Comparison of ENCODE assay signal across 9 cellular contexts in genomic region chr6:35776364-35777215, GRCh38. TPM values are rescaled to one million over a fixed set of nuclear protein-coding genes. Genes with fewer than 3 reads are reported as not detected.
DNase-seq lines count a peak whose midpoint lies in the region; ATAC-seq, FAIRE-seq and TF ChIP-seq lines count a peak whose summit lies in the region.
"Had no signal": no experiment of that assay in that cellular context is flagged by ENCODE, and none has a peak within 500 bp of the region (broad histone marks: within the 10 kb centered on the region; RNA-seq: fewer than 3 reads in every experiment).

Gene CLPSL2, plus strand, starts transcription at chr6:35776598. Its CDS starts 21 bp downstream, at chr6:35776619.

- intact Hi-C loops in activated CD8-positive, alpha-beta T cell treated with anti-CD3 and anti-CD28 coated beads for 36 hours (cut with micrococcal nuclease), result no loop called here
- intact Hi-C loops in spleen (cut with DNase I; ENCODE audit: low total_unique reads), result no loop called here

- H3K79me2 ChIP-seq in hepatocyte, result no peaks in the 10 kb centered on the region

- peak within 1 kb of the TSS; percentile 49 for H3K4me3 ChIP-seq in A549
- peak within 1 kb of the TSS; percentile 68 for H3K4me3 ChIP-seq in H7 (ENCODE audit: insufficient read depth, low read depth, low read length)
- H3K4me3 ChIP-seq in hepatocyte, result peak within 1 kb of the TSS; percentile 59
- peak within 1 kb of the TSS; percentile 25 to 69 (median 42) for H3K4me3 ChIP-seq in spleen

- H3K4me3 Mint-ChIP-seq in activated CD8-positive, alpha-beta T cell treated with anti-CD3 and anti-CD28 coated beads for 36 hours, result peak within 1 kb of the TSS; percentile 26

- peak within 1 kb of the TSS; percentile 72 for H3K4me2 ChIP-seq in A549
- peak within 1 kb of the TSS; percentile 99 for H3K4me2 ChIP-seq in hepatocyte

- TF ChIP-seq CTCF in A549 (IDR thresholded peaks at IDR 0.05) (no peak), hepatocyte (IDR thresholded peaks at IDR 0.05; ENCODE audit: poor library complexity) (no peak), spleen (IDR thresholded peaks at IDR 0.05 in 8 of 11, conservative IDR thresholded peaks at IDR 0.05 in 3 of 11) (no peak)
- TF ChIP-seq CTCF in activated CD8-positive, alpha-beta T cell treated with anti-CD3 and anti-CD28 coated beads for 36 hours (IDR thresholded peaks at IDR 0.05), result no peak

- peaks cover 27% of the 10 kb centered on the region for H3K27me3 Mint-ChIP-seq in activated CD8-positive, alpha-beta T cell treated with anti-CD3 and anti-CD28 coated beads for 36 hours

- no peak for TF ChIP-seq POLR2A in A549 (IDR thresholded peaks at IDR 0.05; ENCODE audit: low read length)
- no peak for TF ChIP-seq POLR2A in spleen (IDR thresholded peaks at IDR 0.05)

- H3K27me3 ChIP-seq in H7 (ENCODE audit: control insufficient read depth, insufficient read depth, low read length) (peaks cover 5% of the 10 kb centered on the region), hepatocyte (peaks cover 3% of the 10 kb centered on the region), spleen (replicated peaks in 1 of 7) (peaks cover 0 to 25% (median 18%) of the 10 kb centered on the region in 7 donors)

- H4K20me1 ChIP-seq in hepatocyte (ENCODE audit: insufficient read depth, poor library complexity, severe bottlenecking), result no peaks in the 10 kb centered on the region

- no peaks in the 10 kb centered on the region for H3K9me2 ChIP-seq in hepatocyte (replicated peaks; ENCODE audit: insufficient read depth)

- DNase-seq in A549 (ENCODE audit: low read depth in 1 of 2, low spot score in 1 of 2) (peak in 1 of 2 experiments; percentile 43), H7 (peak; percentile 90), hepatocyte (ENCODE audit: low spot score) (peak; percentile 47), spleen (peak; percentile 79), C1 segment of cervical spinal cord (lab: John Stamatoyannopoulos, UW) (no peak)
- peak; percentile 14 for DNase-seq in activated CD8-positive, alpha-beta T cell treated with anti-CD3 and anti-CD28 coated beads for 36 hours
- no peak for DNase-seq in stimulated activated CD4-positive, alpha-beta T cell treated with anti-CD3 and anti-CD28 coated beads, Interleukin-1b, Interleukin-23, amount 100 ng/mL, for 48 hours

- H3K9me3 ChIP-seq in A549 (no peaks in the 10 kb centered on the region), hepatocyte (ENCODE audit: low read depth) (no peaks in the 10 kb centered on the region), spleen (no peaks in the 10 kb centered on the region)

- no peak for TF ChIP-seq EP300 in A549 (IDR thresholded peaks at IDR 0.05)

- H3K27ac ChIP-seq in A549, result peak within 1 kb of the TSS; percentile 64 to 87
- H3K27ac ChIP-seq in hepatocyte, result no peak within 1 kb of the TSS
- H3K27ac ChIP-seq in spleen, result no peak within 1 kb of the TSS
- H3K27ac ChIP-seq: epithelial cell of prostate had no signal

- WGBS in A549 (ENCODE audit: missing lambda C conversion rate), result 19% methylated on average over 13 of the region's 56 CpGs
- WGBS in hepatocyte (ENCODE audit: low lambda C conversion rate, missing lambda C conversion rate), result 2% methylated on average over 46 of the region's 56 CpGs
- WGBS in spleen, 5 donors, result 3 to 7% (median 4%) methylated on average over 35 to 56 of the region's 56 CpGs

- H3K9me3 Mint-ChIP-seq in activated CD8-positive, alpha-beta T cell treated with anti-CD3 and anti-CD28 coated beads for 36 hours, result no peaks in the 10 kb centered on the region

- H3K36me3 ChIP-seq in H7 (replicated peaks; ENCODE audit: control insufficient read depth, insufficient read depth, low read length) (no peaks in the 10 kb centered on the region), hepatocyte (replicated peaks; ENCODE audit: insufficient read depth, low read depth) (no peaks in the 10 kb centered on the region), spleen (no peaks in the 10 kb centered on the region)

- no peak within 1 kb of the TSS for H3K27ac Mint-ChIP-seq in activated CD8-positive, alpha-beta T cell treated with anti-CD3 and anti-CD28 coated beads for 36 hours

- H3K36me3 Mint-ChIP-seq in activated CD8-positive, alpha-beta T cell treated with anti-CD3 and anti-CD28 coated beads for 36 hours (ENCODE audit: low read depth), result no peaks in the 10 kb centered on the region

- TF ChIP-seq RAD21 in A549 (conservative IDR thresholded peaks at IDR 0.05 in 1 of 2, IDR thresholded peaks at IDR 0.05 in 1 of 2), result no peak

- CTCF ChIA-PET in A549 (lab: Yijun Ruan, JAX), result no interaction called here
- CTCF ChIA-PET in activated CD8-positive, alpha-beta T cell treated with anti-CD3 and anti-CD28 coated beads for 36 hours (lab: Charles Lee), result no interaction called here

- FAIRE-seq in A549 (lab: Jason Lieb, UNC), result no peak

- no peaks in the 10 kb centered on the region for H3K4me1 Mint-ChIP-seq in activated CD8-positive, alpha-beta T cell treated with anti-CD3 and anti-CD28 coated beads for 36 hours (ENCODE audit: low read depth)

- H2AFZ ChIP-seq in hepatocyte, result peak within 1 kb of the TSS; percentile 80

- POLR2A ChIA-PET in A549 (lab: Yijun Ruan, JAX), result no interaction called here
- POLR2A ChIA-PET in activated CD8-positive, alpha-beta T cell treated with anti-CD3 and anti-CD28 coated beads for 36 hours (lab: Charles Lee), result no interaction called here

- peak; percentile 73 to 83; a peak in 5 of 6 replicates for ATAC-seq in A549
- ATAC-seq in activated CD8-positive, alpha-beta T cell treated with anti-CD3 and anti-CD28 coated beads for 36 hours, result peak; percentile 34
- ATAC-seq in HG03139 (IDR thresholded peaks at IDR 0.05; ENCODE audit: unreplicated experiment), result no peak

- H3K4me1 ChIP-seq in A549, result no peaks in the 10 kb centered on the region
- H3K4me1 ChIP-seq in hepatocyte (ENCODE audit: insufficient read depth), result no peaks in the 10 kb centered on the region
- peaks cover 0 to 20% (median 10%) of the 10 kb centered on the region in 6 donors for H3K4me1 ChIP-seq in spleen

TF ChIP-seq in A549, 52 proteins besides CTCF, POLR2A, EP300 and RAD21 (continues in another document):
- TF ChIP-seq E2F6 (IDR thresholded peaks at IDR 0.05; ENCODE audit: borderline replicate concordance, low read depth) (peak; percentile 43; the same call in 1 of the 2 replicates), ZSCAN20 (CRISPR knock-in tag; IDR thresholded peaks at IDR 0.05) (no peak), FOSB (CRISPR knock-in tag; IDR thresholded peaks at IDR 0.05) (no peak), REST (IDR thresholded peaks at IDR 0.05) (no peak), USF2 (IDR thresholded peaks at IDR 0.05) (peak; percentile 67), ESRRA (IDR thresholded peaks at IDR 0.05; ENCODE audit: borderline replicate concordance, low read length) (no peak)

RNA-seq across cellular contexts. Expression of gene CLPSL2, which starts in this region (rescaled TPM):
- polyA plus RNA-seq in A549 (2011; rRNA removed) (0.36 and 0.72 TPM in 2 replicates), A549 (2017; fragmentation: RNase III; extraction: RNeasy Plus Mini Kit Qiagen cat#74134 plus additional on column Dnase treatment) (0.37 to 0.38 TPM in 2 of 3 replicates, not detected in the other), hepatocyte (not detected in 2 replicates), spleen (not detected)
- 0.27 TPM in 1 of 2 replicates, not detected in the other for polyA plus RNA-seq in A549 (2012; cell fraction: cytosol; rRNA removed)
- polyA plus RNA-seq in A549 (2012; cell fraction: nucleus; rRNA removed), result not detected in 2 replicates
- polyA minus RNA-seq in A549 (2011; rRNA and poly(A)+ RNA removed), result not detected in 2 replicates
- total RNA-seq in H7 (2014; rRNA removed; shearing (Covaris generic)), result 4.2 and 10.8 TPM in 2 replicates
- total RNA-seq in activated CD8-positive, alpha-beta T cell treated with anti-CD3 and anti-CD28 coated beads for 36 hours, result not detected
- total RNA-seq in hepatocyte (not detected in 2 replicates), spleen (not detected)

Comparison
In these comparisons a context has a peak if more than half of its experiments do, and no peak if none do; other contexts are left out.
1. Peak in ATAC-seq, H3K4me3 ChIP-seq, H3K27ac ChIP-seq and H3K4me2 ChIP-seq in A549; RNA of the gene not detected or under 1 TPM.
2. Peak in DNase-seq and ATAC-seq in activated CD8-positive, alpha-beta T cell treated with anti-CD3 and anti-CD28 coated beads for 36 hours; RNA of the gene not detected or under 1 TPM.
3. Peak in DNase-seq, H3K4me3 ChIP-seq and H3K4me2 ChIP-seq in hepatocyte; RNA of the gene not detected or under 1 TPM.
4. Peak in DNase-seq and H3K4me3 ChIP-seq in spleen; RNA of the gene not detected or under 1 TPM.